Comparison of ENCODE assay signal across 25 cellular contexts in genomic region chr11:102472127-102472526, GRCh38. TPM values are rescaled to one million over a fixed set of nuclear protein-coding genes. Genes with fewer than 3 reads are reported as not detected.
"Had no signal": no experiment of that assay in that cellular context is flagged by ENCODE, and none has a peak within 500 bp of the region (broad histone marks: within the 10 kb centered on the region; RNA-seq: fewer than 3 reads in every experiment).

No MANE protein-coding gene starts in this region.

- H3K27me3 Mint-ChIP-seq: effector memory CD8-positive, alpha-beta T cell; stimulated activated naive B cell treated with anti-CD40 and anti-IgM and Interleukin-4, amounts not matched to agents 10 μg/mL and 1 μg/mL and 100 μg/mL, for 72 hours; stimulated activated naive CD8-positive, alpha-beta T cell treated with anti-CD3 and anti-CD28 coated beads, Interleukin-15, Interleukin-2, amounts not matched to agents 100 ng/mL and 50 ng/mL, for 24 hours had no signal

- H3K9ac ChIP-seq: neural progenitor cell, parathyroid adenoma had no signal

- H3K36me3 ChIP-seq: left ventricle myocardium inferior, lower lobe of right lung, neural progenitor cell, sigmoid colon, thoracic aorta, tibial nerve, vagina had no signal

- H3K27ac ChIP-seq: left ventricle myocardium inferior, lower lobe of right lung, neural progenitor cell, parathyroid adenoma, psoas muscle, thoracic aorta, tibial nerve, vagina had no signal

- H3K79me2 ChIP-seq: parathyroid adenoma had no signal

- H3K27me3 ChIP-seq: neural progenitor cell, sigmoid colon, tibial nerve, vagina had no signal

- H3K4me3 Mint-ChIP-seq: effector memory CD8-positive, alpha-beta T cell; immature natural killer cell; nephron; neural progenitor cell; stimulated activated naive B cell treated with anti-CD40 and anti-IgM and Interleukin-4, amounts not matched to agents 10 μg/mL and 1 μg/mL and 100 μg/mL, for 72 hours; stimulated activated naive CD8-positive, alpha-beta T cell treated with anti-CD3 and anti-CD28 coated beads, Interleukin-15, Interleukin-2, amounts not matched to agents 100 ng/mL and 50 ng/mL, for 24 hours had no signal

- H3K4me2 ChIP-seq: neural progenitor cell had no signal

- ATAC-seq: effector memory CD8-positive, alpha-beta T cell; left colon; lower lobe of right lung; psoas muscle; right cardiac atrium; stimulated activated naive B cell treated with anti-CD40 and anti-IgM and Interleukin-4, amounts not matched to agents 10 μg/mL and 1 μg/mL and 100 μg/mL, for 72 hours had no signal

- H3K4me3 ChIP-seq: left ventricle myocardium inferior, lower lobe of right lung, neural progenitor cell, psoas muscle, sigmoid colon, skin epidermis, thoracic aorta, tibial nerve, vagina had no signal

- H3K9me3 Mint-ChIP-seq: effector memory CD8-positive, alpha-beta T cell; immature natural killer cell; neural progenitor cell; stimulated activated naive B cell treated with anti-CD40 and anti-IgM and Interleukin-4, amounts not matched to agents 10 μg/mL and 1 μg/mL and 100 μg/mL, for 72 hours; stimulated activated naive CD8-positive, alpha-beta T cell treated with anti-CD3 and anti-CD28 coated beads, Interleukin-15, Interleukin-2, amounts not matched to agents 100 ng/mL and 50 ng/mL, for 24 hours had no signal

- H3K27ac Mint-ChIP-seq: effector memory CD8-positive, alpha-beta T cell; immature natural killer cell; nephron; neural progenitor cell; stimulated activated naive B cell treated with anti-CD40 and anti-IgM and Interleukin-4, amounts not matched to agents 10 μg/mL and 1 μg/mL and 100 μg/mL, for 72 hours; stimulated activated naive CD8-positive, alpha-beta T cell treated with anti-CD3 and anti-CD28 coated beads, Interleukin-15, Interleukin-2, amounts not matched to agents 100 ng/mL and 50 ng/mL, for 24 hours had no signal

- DNase-seq: cortex of kidney; effector memory CD8-positive, alpha-beta T cell; erythroblast; hypothalamus; immature natural killer cell; islet precursor cell; kidney glomerular epithelial cell; left colon; left ventricle myocardium inferior; lower lobe of right lung; psoas muscle; right cardiac atrium; sigmoid colon; stimulated activated CD4-positive, alpha-beta T cell treated with anti-CD3 and anti-CD28 coated beads, Interleukin-15, amount 100 ng/mL, for 24 hours; stimulated activated CD4-positive, alpha-beta T cell treated with anti-CD3 and anti-CD28 coated beads, Interleukin-2, amount 100 ng/mL, for 48 hours; stimulated activated naive B cell treated with anti-CD40 and anti-IgM and Interleukin-4, amounts not matched to agents 10 μg/mL and 1 μg/mL and 100 μg/mL, for 72 hours had no signal

- H3K4me1 ChIP-seq: psoas muscle had no signal

- H3K9me3 ChIP-seq: left ventricle myocardium inferior, lower lobe of right lung, psoas muscle, sigmoid colon, thoracic aorta, tibial nerve, vagina had no signal

- H2AFZ ChIP-seq: neural progenitor cell, parathyroid adenoma had no signal

RNA-seq across cellular contexts. Expression of gene MMP7, which starts 58.4 kb away (rescaled TPM):
- total RNA-seq: frontal cortex, left colon, left ventricle myocardium inferior, psoas muscle, right cardiac atrium, sigmoid colon, thoracic aorta, tibial nerve had no signal
- polyA plus RNA-seq: immature natural killer cell, right cardiac atrium had no signal
